Comparison of ENCODE assay signal across 9 cellular contexts in genomic region chr17:74493381-74493833, GRCh38. TPM values are rescaled to one million over a fixed set of nuclear protein-coding genes. Genes with fewer than 3 reads are reported as not detected.
DNase-seq lines count a peak whose midpoint lies in the region; ATAC-seq, FAIRE-seq and TF ChIP-seq lines count a peak whose summit lies in the region.
"Had no signal": no experiment of that assay in that cellular context is flagged by ENCODE, and none has a peak within 500 bp of the region (broad histone marks: within the 10 kb centered on the region; RNA-seq: fewer than 3 reads in every experiment).

No MANE protein-coding gene starts in this region.

- no peak overlapping the region for H3K4me3 Mint-ChIP-seq in activated T-cell treated with anti-CD3 and anti-CD28 coated beads, Interleukin-2, amount 50 U/mL, for 72 hours
- no peak overlapping the region for H3K4me3 Mint-ChIP-seq in natural killer cell treated with Interleukin-12 subunit alpha and Interleukin-12 subunit beta and Interleukin-15 and Interleukin-18, amount 100 ng/mL, for 72 hours
- H3K4me3 Mint-ChIP-seq: activated naive CD4-positive, alpha-beta T cell treated with anti-CD3 and anti-CD28 coated beads, Interleukin-2, amount 50 U/mL, for 24 hours had no signal

- H3K4me3 ChIP-seq in testis, result no peak overlapping the region

- peaks cover 0 to 3% of the 10 kb centered on the region in 2 donors for H3K36me3 Mint-ChIP-seq in activated T-cell treated with anti-CD3 and anti-CD28 coated beads, Interleukin-2, amount 50 U/mL, for 72 hours (ENCODE audit: insufficient read depth in 2 of 2)
- peaks cover 8% of the 10 kb centered on the region for H3K36me3 Mint-ChIP-seq in natural killer cell treated with Interleukin-12 subunit alpha and Interleukin-12 subunit beta and Interleukin-15 and Interleukin-18, amount 100 ng/mL, for 72 hours

- no peak overlapping the region for H3K27ac Mint-ChIP-seq in activated T-cell treated with anti-CD3 and anti-CD28 coated beads, Interleukin-2, amount 50 U/mL, for 72 hours
- H3K27ac Mint-ChIP-seq in natural killer cell treated with Interleukin-12 subunit alpha and Interleukin-12 subunit beta and Interleukin-15 and Interleukin-18, amount 100 ng/mL, for 72 hours, result peak overlapping the region; percentile 60 to 68
- H3K27ac Mint-ChIP-seq: activated naive CD4-positive, alpha-beta T cell treated with anti-CD3 and anti-CD28 coated beads, Interleukin-2, amount 50 U/mL, for 24 hours had no signal

- H3K4me1 ChIP-seq in testis, result no peaks in the 10 kb centered on the region

- H3K36me3 ChIP-seq in testis (ENCODE audit: low read depth, missing control alignments), result no peaks in the 10 kb centered on the region

- intact Hi-C loops in testis (cut with DNase I; ENCODE audit: low total_unique reads), result no loop called here

- DNase-seq in DMS53 (lab: John Stamatoyannopoulos, UW), result peak; percentile 81
- peak; percentile 64 for DNase-seq in HPDE6-E6E7 (ENCODE audit: extremely low spot score)
- peak; percentile 37 for DNase-seq in RCC 7860 (ENCODE audit: low spot score)
- DNase-seq in activated T-cell treated with anti-CD3 and anti-CD28 coated beads, Interleukin-2, amount 50 U/mL, for 72 hours, result peak; percentile 56 to 62
- peak; percentile 22 for DNase-seq in fibroblast of peridontal ligament (ENCODE audit: extremely low read depth)
- DNase-seq in natural killer cell treated with Interleukin-12 subunit alpha and Interleukin-12 subunit beta and Interleukin-15 and Interleukin-18, amount 100 ng/mL, for 72 hours (ENCODE audit: low spot score), result peak; percentile 71
- DNase-seq in testis, result peak; percentile 80

- H3K9me3 ChIP-seq in testis, result no peaks in the 10 kb centered on the region

- H3K27me3 ChIP-seq in testis, result no peaks in the 10 kb centered on the region

- peak; percentile 65 to 73 for ATAC-seq in activated T-cell treated with anti-CD3 and anti-CD28 coated beads, Interleukin-2, amount 50 U/mL, for 72 hours (replicated peaks in 1 of 2)
- ATAC-seq in natural killer cell treated with Interleukin-12 subunit alpha and Interleukin-12 subunit beta and Interleukin-15 and Interleukin-18, amount 100 ng/mL, for 72 hours, result peak; percentile 79 to 85
- ATAC-seq in GM21576 (IDR thresholded peaks at IDR 0.05; ENCODE audit: unreplicated experiment), result no peak

- no peak for FAIRE-seq in RCC 7860 (lab: Jason Lieb, UNC)

- H3K4me1 Mint-ChIP-seq in activated T-cell treated with anti-CD3 and anti-CD28 coated beads, Interleukin-2, amount 50 U/mL, for 72 hours (ENCODE audit: low read depth), result no peaks in the 10 kb centered on the region
- H3K4me1 Mint-ChIP-seq in natural killer cell treated with Interleukin-12 subunit alpha and Interleukin-12 subunit beta and Interleukin-15 and Interleukin-18, amount 100 ng/mL, for 72 hours (ENCODE audit: low read depth in 2 of 2), result peaks cover 24 to 33% of the 10 kb centered on the region in 2 donors
- H3K4me1 Mint-ChIP-seq: activated naive CD4-positive, alpha-beta T cell treated with anti-CD3 and anti-CD28 coated beads, Interleukin-2, amount 50 U/mL, for 24 hours had no signal

- no peak for TF ChIP-seq POLR2A in testis (IDR thresholded peaks at IDR 0.05)

- peaks cover 0 to 4% of the 10 kb centered on the region in 2 donors for H3K9me3 Mint-ChIP-seq in activated T-cell treated with anti-CD3 and anti-CD28 coated beads, Interleukin-2, amount 50 U/mL, for 72 hours
- peaks cover 5% of the 10 kb centered on the region for H3K9me3 Mint-ChIP-seq in natural killer cell treated with Interleukin-12 subunit alpha and Interleukin-12 subunit beta and Interleukin-15 and Interleukin-18, amount 100 ng/mL, for 72 hours
- H3K9me3 Mint-ChIP-seq: activated naive CD4-positive, alpha-beta T cell treated with anti-CD3 and anti-CD28 coated beads, Interleukin-2, amount 50 U/mL, for 24 hours had no signal

- peak; percentile 65 to 87 (median 86) for TF ChIP-seq CTCF in testis (IDR thresholded peaks at IDR 0.05)

- H3K27ac ChIP-seq in testis, result no peak overlapping the region

- peaks cover 5% of the 10 kb centered on the region for H3K27me3 Mint-ChIP-seq in activated T-cell treated with anti-CD3 and anti-CD28 coated beads, Interleukin-2, amount 50 U/mL, for 72 hours (ENCODE audit: low read depth)
- no peaks in the 10 kb centered on the region for H3K27me3 Mint-ChIP-seq in natural killer cell treated with Interleukin-12 subunit alpha and Interleukin-12 subunit beta and Interleukin-15 and Interleukin-18, amount 100 ng/mL, for 72 hours
- H3K27me3 Mint-ChIP-seq: activated naive CD4-positive, alpha-beta T cell treated with anti-CD3 and anti-CD28 coated beads, Interleukin-2, amount 50 U/mL, for 24 hours had no signal

- 42 to 45% methylated on average over 11 of the region's 11 CpGs for WGBS in testis, 2 donors

RNA-seq across cellular contexts. Expression of gene CD300A, which starts 27.0 kb away (rescaled TPM):
- total RNA-seq in activated T-cell treated with anti-CD3 and anti-CD28 coated beads, Interleukin-2, amount 50 U/mL, for 72 hours, result 1 to 10 TPM; 3.9 to 7.2 TPM
- 10 to 100 TPM; 17.6 to 43.7 TPM for total RNA-seq in natural killer cell treated with Interleukin-12 subunit alpha and Interleukin-12 subunit beta and Interleukin-15 and Interleukin-18, amount 100 ng/mL, for 72 hours
- total RNA-seq in testis, result 1 to 10 TPM; 2.0 to 2.4 TPM
- polyA plus RNA-seq in testis (ENCODE audit: insufficient read depth, low read depth, low replicate concordance), result 3.7 TPM

RNA-seq across cellular contexts. Expression of gene CD300LB, which starts 37.9 kb away (rescaled TPM):
- not detected for total RNA-seq in activated T-cell treated with anti-CD3 and anti-CD28 coated beads, Interleukin-2, amount 50 U/mL, for 72 hours
- under 1 TPM; 0.17 to 0.39 TPM for total RNA-seq in natural killer cell treated with Interleukin-12 subunit alpha and Interleukin-12 subunit beta and Interleukin-15 and Interleukin-18, amount 100 ng/mL, for 72 hours
- under 1 TPM; 0.71 to 0.99 TPM for total RNA-seq in testis
- polyA plus RNA-seq in testis (ENCODE audit: insufficient read depth, low read depth, low replicate concordance), result 0.30 TPM

RNA-seq across cellular contexts. Expression of gene CD300C, which starts 52.5 kb away (rescaled TPM):
- total RNA-seq in activated T-cell treated with anti-CD3 and anti-CD28 coated beads, Interleukin-2, amount 50 U/mL, for 72 hours, result under 1 TPM in 1 of 2 donors, not detected in 1; 0.16 TPM
- total RNA-seq in natural killer cell treated with Interleukin-12 subunit alpha and Interleukin-12 subunit beta and Interleukin-15 and Interleukin-18, amount 100 ng/mL, for 72 hours, result 1 to 10 TPM; 1.5 to 5.8 TPM
- under 1 TPM; 0.39 to 0.81 TPM for total RNA-seq in testis
- 0.34 TPM for polyA plus RNA-seq in testis (ENCODE audit: insufficient read depth, low read depth, low replicate concordance)

Comparison
In these comparisons a context has a peak if more than half of its experiments do, and no peak if none do; other contexts are left out.
1. DNase-seq: peak in every context shown above with its lines; median percentile 81 in DMS53; 80 in testis; 71 in natural killer cell treated with Interleukin-12 subunit alpha and Interleukin-12 subunit beta and Interleukin-15 and Interleukin-18, amount 100 ng/mL, for 72 hours; 64 in HPDE6-E6E7; 59 in activated T-cell treated with anti-CD3 and anti-CD28 coated beads, Interleukin-2, amount 50 U/mL, for 72 hours; 37 in RCC 7860; 22 in fibroblast of peridontal ligament.